ENCODE assay signal across 34 cellular contexts in the genomic region with DNA sequence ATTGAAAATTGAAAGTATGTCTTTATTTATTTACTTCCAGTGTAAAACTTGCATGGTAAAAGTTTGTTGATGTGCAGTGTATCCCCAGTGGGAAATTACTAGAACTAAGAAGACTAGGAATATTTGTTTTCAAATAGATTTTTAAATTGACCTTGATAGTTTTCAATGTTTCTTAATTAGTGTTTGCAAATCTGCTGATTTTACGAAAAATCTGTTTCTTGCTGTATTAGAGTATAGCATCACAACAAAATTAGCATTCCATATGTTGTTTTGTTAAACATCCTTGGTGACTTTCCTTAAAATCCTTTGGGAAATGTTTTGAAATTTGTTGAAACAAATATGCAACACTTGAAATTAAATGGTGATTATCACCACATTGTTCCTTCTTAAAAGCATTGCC.
DNase-seq lines count a peak whose midpoint lies in the region; ATAC-seq, FAIRE-seq and TF ChIP-seq lines count a peak whose summit lies in the region.
"Had no signal": no experiment of that assay in that cellular context is flagged by ENCODE, and none has a peak within 500 bp of the region (broad histone marks: within the 10 kb centered on the region; RNA-seq: fewer than 3 reads in every experiment).

No MANE protein-coding gene starts in this region.

- ATAC-seq in HepG2 = no peak
- no peak for ATAC-seq in right lobe of liver
- no peak for ATAC-seq in A549
- ATAC-seq in IMR-90 (ENCODE audit: low read depth) = no peak
- no peak for ATAC-seq in K562
- ATAC-seq: CD8-positive, alpha-beta T cell had no signal

- H3K27me3 ChIP-seq in HepG2 (ENCODE audit: control insufficient read depth in 1 of 2, insufficient read depth in 2 of 2, low read length in 2 of 2) (no peaks in the 10 kb centered on the region), right lobe of liver (no peaks in the 10 kb centered on the region), IMR-90 (ENCODE audit: control insufficient read depth, insufficient read depth, low read length) (no peaks in the 10 kb centered on the region), K562 (ENCODE audit: control insufficient read depth in 2 of 2, insufficient read depth in 2 of 2, low read length in 2 of 2) (no peaks in the 10 kb centered on the region), PC-9 (ENCODE audit: insufficient read depth, low read depth) (no peaks in the 10 kb centered on the region)
- H3K27me3 ChIP-seq: BE2C; BLaER1; BLaER1 treated with 17β-estradiol and CSF1 and Interleukin-3, amounts not matched to agents 10 nM and 100 nM had no signal

- H3K9me3 ChIP-seq in HepG2 (ENCODE audit: low read length) (no peaks in the 10 kb centered on the region), right lobe of liver (no peaks in the 10 kb centered on the region), A549 (no peaks in the 10 kb centered on the region), IMR-90 (ENCODE audit: control insufficient read depth, insufficient read depth, low read length) (no peaks in the 10 kb centered on the region), K562 (replicated peaks; ENCODE audit: control insufficient read depth, insufficient read depth, low read depth, low read length) (no peaks in the 10 kb centered on the region; the same call in 1 of the 2 replicates), PC-9 (ENCODE audit: insufficient read depth, low read depth) (no peaks in the 10 kb centered on the region)
- H3K9me3 ChIP-seq: BLaER1; BLaER1 treated with 17β-estradiol and CSF1 and Interleukin-3, amounts not matched to agents 10 nM and 100 nM; Caco-2 had no signal

- H4K91ac ChIP-seq in IMR-90 (ENCODE audit: insufficient read depth, low read depth, low read length) = no peak overlapping the region

- CTCF ChIA-PET in HepG2 (lab: Yijun Ruan, JAX; ENCODE audit: low intra/inter-chr PET ratio, low total read pairs) (no interaction called here), A549 (lab: Yijun Ruan, JAX) (no interaction called here), IMR-90 (lab: Yijun Ruan, JAX) (no interaction called here), K562 (lab: Yijun Ruan, JAX; ENCODE audit: low intra/inter-chr PET ratio) (no interaction called here), PC-9 (lab: Charles Lee) (no interaction called here)

- H3K4me3 ChIP-seq in HepG2 (replicated peaks in 1 of 3; ENCODE audit: insufficient read depth in 1 of 3, low read depth in 2 of 3, low read length in 3 of 3) (no peak overlapping the region), right lobe of liver (no peak overlapping the region), A549 (no peak overlapping the region), IMR-90 (ENCODE audit: insufficient read depth, low read depth, low read length) (no peak overlapping the region), K562 (no peak overlapping the region), PC-9 (no peak overlapping the region)
- H3K4me3 ChIP-seq: BLaER1; BLaER1 treated with 17β-estradiol and CSF1 and Interleukin-3, amounts not matched to agents 10 nM and 100 nM had no signal

- H2BK5ac ChIP-seq in IMR-90 (ENCODE audit: low read depth, low read length, poor library complexity, severe bottlenecking) = no peak overlapping the region

- no peak overlapping the region for H2AK5ac ChIP-seq in IMR-90 (ENCODE audit: low read depth, low read length)

- no peak overlapping the region for H3K18ac ChIP-seq in IMR-90 (ENCODE audit: low read depth, low read length)

- H3K36me3 ChIP-seq in HepG2 (replicated peaks in 1 of 2; ENCODE audit: control insufficient read depth in 1 of 2, insufficient read depth in 2 of 2, low read length in 2 of 2) (no peaks in the 10 kb centered on the region), right lobe of liver (no peaks in the 10 kb centered on the region), IMR-90 (ENCODE audit: control insufficient read depth, insufficient read depth, low read length) (no peaks in the 10 kb centered on the region), K562 (ENCODE audit: control insufficient read depth, insufficient read depth, low read length) (no peaks in the 10 kb centered on the region), PC-9 (ENCODE audit: low read depth) (no peaks in the 10 kb centered on the region)
- H3K36me3 ChIP-seq: BE2C; BLaER1; BLaER1 treated with 17β-estradiol and CSF1 and Interleukin-3, amounts not matched to agents 10 nM and 100 nM had no signal

- no peak overlapping the region for H4K8ac ChIP-seq in IMR-90 (ENCODE audit: low read depth in 2 of 2, low read length in 2 of 2)

- no peak overlapping the region for H3K23ac ChIP-seq in IMR-90 (ENCODE audit: low read depth, low read length)

- no peak overlapping the region for H4K5ac ChIP-seq in IMR-90 (ENCODE audit: low read depth, low read length)

- 84% methylated on average over 1 of the region's 1 CpG for WGBS in HepG2 (ENCODE audit: low lambda C conversion rate)
- WGBS in right lobe of liver (ENCODE audit: insufficient coverage, low coverage, low lambda C conversion rate, missing lambda C conversion rate) = 94% methylated on average over 1 of the region's 1 CpG
- WGBS in A549 (ENCODE audit: missing lambda C conversion rate) = 3% methylated on average over 1 of the region's 1 CpG
- no CpG with 5 or more reads among the region's 1 CpG for WGBS in IMR-90 (ENCODE audit: extremely low coverage in 2 of 2, insufficient read length in 1 of 2), 2 experiments
- 7% methylated on average over 1 of the region's 1 CpG for WGBS in K562 (ENCODE audit: insufficient coverage, low coverage, missing lambda C conversion rate)

- H3K27ac ChIP-seq in HepG2 (ENCODE audit: extremely low read length, insufficient read depth, low read length) = no peak overlapping the region
- H3K27ac ChIP-seq in right lobe of liver = no peak overlapping the region
- H3K27ac ChIP-seq in A549 = no peak overlapping the region
- no peak overlapping the region for H3K27ac ChIP-seq in IMR-90 (ENCODE audit: insufficient read depth, low read length)
- no peak overlapping the region for H3K27ac ChIP-seq in K562 (ENCODE audit: extremely low read depth, low read depth, low read length)
- H3K27ac ChIP-seq in PC-9 = no peak overlapping the region
- H3K27ac ChIP-seq: 22Rv1; BLaER1; BLaER1 treated with 17β-estradiol and CSF1 and Interleukin-3, amounts not matched to agents 10 nM and 100 nM; C4-2B had no signal

- no peak overlapping the region for H2AFZ ChIP-seq in HepG2 (ENCODE audit: low read length)
- H2AFZ ChIP-seq in IMR-90 (replicated peaks; ENCODE audit: low read length, poor library complexity) = no peak overlapping the region
- H2AFZ ChIP-seq in K562 (ENCODE audit: low read depth, low read length) = no peak overlapping the region
- no peak overlapping the region for H2AFZ ChIP-seq in PC-9

- no peaks in the 10 kb centered on the region for H3K79me2 ChIP-seq in HepG2 (ENCODE audit: insufficient read depth, low read length)
- H3K79me2 ChIP-seq in K562 (ENCODE audit: control insufficient read depth, insufficient read depth, low read length) = no peaks in the 10 kb centered on the region
- no peaks in the 10 kb centered on the region for H3K79me2 ChIP-seq in PC-9 (ENCODE audit: low read depth)

- no peak overlapping the region for H3K4me2 ChIP-seq in HepG2 (ENCODE audit: low read depth, low read length)
- H3K4me2 ChIP-seq in A549 = no peak overlapping the region
- H3K4me2 ChIP-seq in IMR-90 (ENCODE audit: low read depth, low read length) = no peak overlapping the region
- no peak overlapping the region for H3K4me2 ChIP-seq in K562 (ENCODE audit: insufficient read depth, low read length)
- no peak overlapping the region for H3K4me2 ChIP-seq in PC-9
- H3K4me2 ChIP-seq: BLaER1; BLaER1 treated with 17β-estradiol and CSF1 and Interleukin-3, amounts not matched to agents 10 nM and 100 nM had no signal

- in situ Hi-C loops in HepG2 (cut with HindIII; ENCODE audit: extremely low pct_ligation_motif_present, low pct_unique_long_range_greater_than_20kb) (no loop called here), IMR-90 (cut with MboI; ENCODE audit: low sequenced_read_pairs) (no loop called here), K562 (cut with MboI) (no loop called here)

- no peak for TF ChIP-seq EP300 in HepG2 (IDR thresholded peaks at IDR 0.05; ENCODE audit: low read depth in 2 of 2, low read length in 2 of 2)
- TF ChIP-seq EP300 in HepG2 (CRISPR knock-in tag; IDR thresholded peaks at IDR 0.05; ENCODE audit: borderline replicate concordance) = no peak
- no peak for TF ChIP-seq EP300 in A549 (IDR thresholded peaks at IDR 0.05)
- TF ChIP-seq EP300 in K562 (IDR thresholded peaks at IDR 0.05; ENCODE audit: low read length) = no peak

- TF ChIP-seq RAD21 in HepG2 (CRISPR knock-in tag; IDR thresholded peaks at IDR 0.05) (no peak), A549 (conservative IDR thresholded peaks at IDR 0.05 in 1 of 2, IDR thresholded peaks at IDR 0.05 in 1 of 2) (no peak), IMR-90 (IDR thresholded peaks at IDR 0.05; ENCODE audit: low read length) (no peak), K562 (CRISPR knock-in tag; conservative IDR thresholded peaks at IDR 0.05 in 1 of 2, IDR thresholded peaks at IDR 0.05 in 1 of 2) (no peak)

- H2BK20ac ChIP-seq in IMR-90 (ENCODE audit: low read depth, low read length) = no peak overlapping the region

- no peak overlapping the region for H3K4ac ChIP-seq in IMR-90 (ENCODE audit: low read depth, low read length)

- H3K9me1 ChIP-seq in IMR-90 (ENCODE audit: insufficient read depth, low read length) (no peaks in the 10 kb centered on the region), K562 (ENCODE audit: control insufficient read depth, insufficient read depth, low read length) (no peaks in the 10 kb centered on the region)

- no peak overlapping the region for H2BK15ac ChIP-seq in IMR-90 (ENCODE audit: low read depth, low read length)

- TF ChIP-seq POLR2A in HepG2 (IDR thresholded peaks at IDR 0.05; ENCODE audit: insufficient read depth in 1 of 2, low read depth in 2 of 2, low read length in 2 of 2) = no peak
- TF ChIP-seq POLR2A in right lobe of liver (IDR thresholded peaks at IDR 0.05) = no peak
- TF ChIP-seq POLR2A in A549 (IDR thresholded peaks at IDR 0.05; ENCODE audit: low read length) = no peak
- TF ChIP-seq POLR2A in IMR-90 (IDR thresholded peaks at IDR 0.05; ENCODE audit: low read depth, low read length) = no peak
- TF ChIP-seq POLR2A in K562 (conservative IDR thresholded peaks at IDR 0.05) = no peak

- no peak overlapping the region for H2BK120ac ChIP-seq in IMR-90 (ENCODE audit: low read depth, low read length)

- H4K20me1 ChIP-seq in HepG2 (ENCODE audit: insufficient read depth, low read length) (no peaks in the 10 kb centered on the region), IMR-90 (ENCODE audit: insufficient read depth, low read length) (no peaks in the 10 kb centered on the region), K562 (replicated peaks; ENCODE audit: control insufficient read depth, insufficient read depth, low read length) (no peaks in the 10 kb centered on the region), PC-9 (ENCODE audit: insufficient read depth) (no peaks in the 10 kb centered on the region)
- H4K20me1 ChIP-seq: BLaER1; BLaER1 treated with 17β-estradiol and CSF1 and Interleukin-3, amounts not matched to agents 10 nM and 100 nM had no signal

- POLR2A ChIA-PET in HepG2 (lab: Yijun Ruan, JAX) (no interaction called here), A549 (lab: Yijun Ruan, JAX) (no interaction called here), IMR-90 (lab: Charles Lee; ENCODE audit: unreplicated experiment) (no interaction called here), K562 (lab: Yijun Ruan, JAX) (no interaction called here), PC-9 (lab: Charles Lee; ENCODE audit: unreplicated experiment) (no interaction called here)

- H3K14ac ChIP-seq in IMR-90 (replicated peaks; ENCODE audit: low read depth, low read length) = no peak overlapping the region

- no peaks in the 10 kb centered on the region for H3K79me1 ChIP-seq in IMR-90 (ENCODE audit: low read depth in 1 of 2, low read length in 2 of 2)

- FAIRE-seq in HepG2 (lab: Jason Lieb, UNC) = no peak
- no peak for FAIRE-seq in A549 (lab: Jason Lieb, UNC)
- no peak for FAIRE-seq in K562 (lab: Jason Lieb, UNC)
- FAIRE-seq: A204.1, D721Med had no signal

- no peak overlapping the region for H3K56ac ChIP-seq in IMR-90 (ENCODE audit: extremely low read depth, insufficient read depth, low read length)

- intact Hi-C loops in HepG2 (cut with micrococcal nuclease; ENCODE audit: unreplicated experiment) (no loop called here), right lobe of liver (cut with DNase I) (no loop called here), IMR-90 (cut with micrococcal nuclease) (no loop called here), K562 (cut with micrococcal nuclease) (no loop called here), PC-9 (cut with micrococcal nuclease; ENCODE audit: unreplicated experiment) (no loop called here)

- no peaks in the 10 kb centered on the region for H3F3A ChIP-seq in PC-9 (ENCODE audit: insufficient read depth, low read depth)

- dilution Hi-C loops in IMR-90 (cut with HindIII; ENCODE audit: low sequenced_read_pairs, unreplicated experiment) = no loop called here

- DNase-seq in HepG2 (ENCODE audit: low spot score) (no peak), right lobe of liver (no peak), A549 (ENCODE audit: low read depth in 1 of 2, low spot score in 1 of 2) (no peak), IMR-90 (no peak), K562 (ENCODE audit: extremely low read depth in 1 of 4, low spot score in 3 of 4) (no peak), PC-9 (no peak), amygdala (lab: John Stamatoyannopoulos, UW) (no peak), NCI-H345 treated with DMSO at 0.1 percent for 48 hours (lab: John Stamatoyannopoulos, UW; ENCODE audit: unreplicated experiment) (no peak)
- DNase-seq: 8988T; ACHN; AML-193; BE2C; C1 segment of cervical spinal cord; Caco-2; Calu3; CD4-positive, alpha-beta memory T cell; CD4-positive, alpha-beta T cell; CD4-positive, CD25-positive, alpha-beta regulatory T cell; CD8-positive, alpha-beta memory T cell; CD8-positive, alpha-beta T cell; COR-L47; DMS 273 treated with DMSO at 0.1 percent for 48 hours; DMS153; DMS53; DMS79; DMS79 treated with DMSO at 0.1 percent for 48 hours; DND-41; EL had no signal

- TF ChIP-seq CTCF in HepG2 (CRISPR knock-in tag; IDR thresholded peaks at IDR 0.05) (no peak), right lobe of liver (IDR thresholded peaks at IDR 0.05) (no peak), A549 (IDR thresholded peaks at IDR 0.05) (no peak), IMR-90 (conservative IDR thresholded peaks at IDR 0.05; ENCODE audit: low read depth, low read length) (no peak), K562 (IDR thresholded peaks at IDR 0.05 in 2 of 3, conservative IDR thresholded peaks at IDR 0.05 in 1 of 3; ENCODE audit: insufficient read depth in 2 of 3, low read depth in 1 of 3, low read length in 3 of 3) (no peak), PC-9 (conservative IDR thresholded peaks at IDR 0.05) (no peak)

- no peak overlapping the region for H2AK9ac ChIP-seq in IMR-90 (replicated peaks; ENCODE audit: low read depth, low read length, poor library complexity)

- H3K9ac ChIP-seq in HepG2 (ENCODE audit: insufficient read depth, low read depth, low read length) (no peak overlapping the region), IMR-90 (ENCODE audit: low read depth, low read length) (no peak overlapping the region), K562 (ENCODE audit: insufficient read depth in 1 of 2, low read depth in 2 of 2, low read length in 2 of 2) (no peak overlapping the region)
- H3K9ac ChIP-seq: BLaER1; BLaER1 treated with 17β-estradiol and CSF1 and Interleukin-3, amounts not matched to agents 10 nM and 100 nM had no signal

- H3K9me2 ChIP-seq in PC-9 (ENCODE audit: insufficient read depth) = no peaks in the 10 kb centered on the region

- no TSS peak for BruUV-seq in HepG2 (replicated peaks; lab: Mats Ljungman, UMichigan)
- no TSS peak for BruUV-seq in IMR-90 (replicated peaks; lab: Mats Ljungman, UMichigan)
- BruUV-seq in K562 (replicated peaks; lab: Mats Ljungman, UMichigan) = no TSS peak
- no TSS peak for BruUV-seq in PC-9 (replicated peaks; lab: Mats Ljungman, UMichigan)

- H3K4me1 ChIP-seq in HepG2 (ENCODE audit: insufficient read depth, low read length) (no peaks in the 10 kb centered on the region), right lobe of liver (no peaks in the 10 kb centered on the region), A549 (no peaks in the 10 kb centered on the region), IMR-90 (ENCODE audit: control insufficient read depth, insufficient read depth, low read length) (no peaks in the 10 kb centered on the region), K562 (replicated peaks in 1 of 2; ENCODE audit: control insufficient read depth in 2 of 2, insufficient read depth in 2 of 2, low read length in 2 of 2) (no peaks in the 10 kb centered on the region), PC-9 (replicated peaks; ENCODE audit: insufficient read depth) (no peaks in the 10 kb centered on the region)
- H3K4me1 ChIP-seq: BE2C, BLaER1, Caco-2 had no signal
